In genomic region chr9:125407432-125407973, GRCh38 we compare ENCODE assay signal across 8 cellular contexts.
DNase-seq lines count a peak whose midpoint lies in the region; ATAC-seq, FAIRE-seq and TF ChIP-seq lines count a peak whose summit lies in the region.

No MANE protein-coding gene starts in this region.

- H3K9me3 Mint-ChIP-seq in activated naive CD4-positive, alpha-beta T cell treated with anti-CD3 and anti-CD28 coated beads, Interleukin-2, amount 50 U/mL, for 24 hours, result no peaks in the 10 kb centered on the region
- H3K9me3 Mint-ChIP-seq in activated naive CD8-positive, alpha-beta T cell treated with anti-CD3 and anti-CD28 coated beads, Interleukin-2, amount 10 ng/mL, durations not matched to agents 7 days and 5 days, result no peaks in the 10 kb centered on the region

- H3K9ac ChIP-seq in HepG2 (ENCODE audit: insufficient read depth, low read depth, low read length), result peak overlapping the region; percentile 57

- 10% methylated on average over 10 of the region's 17 CpGs for WGBS in HepG2 (ENCODE audit: low lambda C conversion rate)
- WGBS in aorta, 2 donors, result 36 to 45% methylated on average over 12 to 17 of the region's 17 CpGs

- no peak overlapping the region for H2AFZ ChIP-seq in HepG2 (ENCODE audit: low read length)

- no peak for TF ChIP-seq RAD21 in HepG2 (CRISPR knock-in tag; IDR thresholded peaks at IDR 0.05)

- peak overlapping the region; percentile 98 for H3K4me2 ChIP-seq in HepG2 (ENCODE audit: low read depth, low read length)

- TF ChIP-seq CTCF in HepG2 (CRISPR knock-in tag; IDR thresholded peaks at IDR 0.05), result no peak

- H3K4me1 ChIP-seq in HepG2 (ENCODE audit: insufficient read depth, low read length) (peaks cover 59% of the 10 kb centered on the region), aorta (ENCODE audit: control insufficient read depth in 1 of 2, insufficient read depth in 2 of 2, low read length in 2 of 2) (no peaks in the 10 kb centered on the region)

- no peaks in the 10 kb centered on the region for H4K20me1 ChIP-seq in HepG2 (ENCODE audit: insufficient read depth, low read length)

- no peaks in the 10 kb centered on the region for H3K36me3 Mint-ChIP-seq in activated naive CD4-positive, alpha-beta T cell treated with anti-CD3 and anti-CD28 coated beads, Interleukin-2, amount 50 U/mL, for 24 hours
- H3K36me3 Mint-ChIP-seq in activated naive CD8-positive, alpha-beta T cell treated with anti-CD3 and anti-CD28 coated beads, Interleukin-2, amount 10 ng/mL, durations not matched to agents 7 days and 5 days, result no peaks in the 10 kb centered on the region

- no peak for TF ChIP-seq POLR2A in HepG2 (IDR thresholded peaks at IDR 0.05; ENCODE audit: insufficient read depth in 1 of 2, low read depth in 2 of 2, low read length in 2 of 2)

- BruUV-seq in HepG2 (replicated peaks; lab: Mats Ljungman, UMichigan), result no TSS peak

- H3K27me3 Mint-ChIP-seq in activated naive CD4-positive, alpha-beta T cell treated with anti-CD3 and anti-CD28 coated beads, Interleukin-2, amount 50 U/mL, for 24 hours, result peaks cover 19% of the 10 kb centered on the region
- H3K27me3 Mint-ChIP-seq in activated naive CD8-positive, alpha-beta T cell treated with anti-CD3 and anti-CD28 coated beads, Interleukin-2, amount 10 ng/mL, durations not matched to agents 7 days and 5 days, result peaks cover 17% of the 10 kb centered on the region

- no peak for DNase-seq in activated naive CD4-positive, alpha-beta T cell treated with Interleukin-2 at 50 U/mL for 16 hours
- no peak for DNase-seq in activated naive CD8-positive, alpha-beta T cell treated with anti-CD3 and anti-CD28 coated beads, Interleukin-2, amount 10 ng/mL, durations not matched to agents 7 days and 5 days
- DNase-seq in HepG2 (ENCODE audit: low spot score) (no peak), aorta (peak in 1 of 2 donors; percentile 44), KBM-7 (no peak)

- no peaks in the 10 kb centered on the region for H3K79me2 ChIP-seq in HepG2 (ENCODE audit: insufficient read depth, low read length)

- H3K4me3 ChIP-seq in HepG2 (replicated peaks in 1 of 3; ENCODE audit: insufficient read depth in 1 of 3, low read depth in 2 of 3, low read length in 3 of 3) (peak overlapping the region; percentile 72 to 78 (median 78)), aorta (ENCODE audit: low read length in 2 of 2) (no peak overlapping the region)

- no peak for FAIRE-seq in HepG2 (lab: Jason Lieb, UNC)

- CTCF ChIA-PET in HepG2 (lab: Yijun Ruan, JAX; ENCODE audit: low intra/inter-chr PET ratio, low total read pairs), result interaction anchor here (0.9 kb wide), 1 partner anchor 224 kb away, joined by 3 read pairs; no protein-coding TSS in a partner anchor

- no peak for TF ChIP-seq EP300 in HepG2 (IDR thresholded peaks at IDR 0.05; ENCODE audit: low read depth in 2 of 2, low read length in 2 of 2)
- no peak for TF ChIP-seq EP300 in HepG2 (CRISPR knock-in tag; IDR thresholded peaks at IDR 0.05; ENCODE audit: borderline replicate concordance)

- H3K9me3 ChIP-seq in HepG2 (ENCODE audit: low read length), result no peaks in the 10 kb centered on the region
- H3K9me3 ChIP-seq in aorta (ENCODE audit: control insufficient read depth, low read length), result no peaks in the 10 kb centered on the region

- H3K36me3 ChIP-seq in HepG2 (replicated peaks in 1 of 2; ENCODE audit: control insufficient read depth in 1 of 2, insufficient read depth in 2 of 2, low read length in 2 of 2), result no peaks in the 10 kb centered on the region
- H3K36me3 ChIP-seq in aorta (ENCODE audit: control insufficient read depth in 1 of 2, insufficient read depth in 2 of 2, low read length in 1 of 2), result no peaks in the 10 kb centered on the region

- in situ Hi-C loops in HepG2 (cut with HindIII; ENCODE audit: extremely low pct_ligation_motif_present, low pct_unique_long_range_greater_than_20kb) (loop anchor here (5.0 to 10.0 kb wide), 3 partner anchors 225 to 987 kb away; no protein-coding TSS in a partner anchor), KBM-7 (cut with MboI; ENCODE audit: low pct_unique_long_range_greater_than_20kb, low sequenced_read_pairs) (loop anchor here (25.0 kb wide), 2 partner anchors 830 to 1080 kb away; no protein-coding TSS in a partner anchor)

- H3K4me3 Mint-ChIP-seq in activated naive CD4-positive, alpha-beta T cell treated with anti-CD3 and anti-CD28 coated beads, Interleukin-2, amount 50 U/mL, for 24 hours, result peak overlapping the region; percentile 73
- H3K4me3 Mint-ChIP-seq in activated naive CD8-positive, alpha-beta T cell treated with anti-CD3 and anti-CD28 coated beads, Interleukin-2, amount 10 ng/mL, durations not matched to agents 7 days and 5 days, result peak overlapping the region; percentile 64

- POLR2A ChIA-PET in activated naive CD8-positive, alpha-beta T cell treated with anti-CD3 and anti-CD28 coated beads, Interleukin-2, amount 10 ng/mL, durations not matched to agents 7 days and 5 days (lab: Charles Lee), result no interaction called here
- POLR2A ChIA-PET in HepG2 (lab: Yijun Ruan, JAX), result interaction anchor here (1.5 kb wide), 1 partner anchor 166 kb away, joined by 5 read pairs; the partner anchor contains the start of gene HSPA5

- peaks cover 11% of the 10 kb centered on the region for H3K4me1 Mint-ChIP-seq in activated naive CD4-positive, alpha-beta T cell treated with anti-CD3 and anti-CD28 coated beads, Interleukin-2, amount 50 U/mL, for 24 hours
- H3K4me1 Mint-ChIP-seq in activated naive CD8-positive, alpha-beta T cell treated with anti-CD3 and anti-CD28 coated beads, Interleukin-2, amount 10 ng/mL, durations not matched to agents 7 days and 5 days, result peaks cover 12% of the 10 kb centered on the region

- H3K27ac Mint-ChIP-seq in activated naive CD4-positive, alpha-beta T cell treated with anti-CD3 and anti-CD28 coated beads, Interleukin-2, amount 50 U/mL, for 24 hours, result no peak overlapping the region
- no peak overlapping the region for H3K27ac Mint-ChIP-seq in activated naive CD8-positive, alpha-beta T cell treated with anti-CD3 and anti-CD28 coated beads, Interleukin-2, amount 10 ng/mL, durations not matched to agents 7 days and 5 days

- H3K27ac ChIP-seq in HepG2 (ENCODE audit: extremely low read length, insufficient read depth, low read length) (no peak overlapping the region), aorta (ENCODE audit: low read depth in 1 of 2, low read length in 2 of 2) (no peak overlapping the region)

- peaks cover 0 to 34% of the 10 kb centered on the region in 2 experiments; a peak in 4 of 5 replicates for H3K27me3 ChIP-seq in HepG2 (ENCODE audit: control insufficient read depth in 1 of 2, insufficient read depth in 2 of 2, low read length in 2 of 2)
- no peaks in the 10 kb centered on the region for H3K27me3 ChIP-seq in aorta (ENCODE audit: control insufficient read depth in 1 of 2, insufficient read depth in 2 of 2, low read length in 1 of 2)

- intact Hi-C loops in HepG2 (cut with micrococcal nuclease; ENCODE audit: unreplicated experiment), result loop anchor here (5.0 kb wide), 1 partner anchor 140 kb away; no protein-coding TSS in a partner anchor
- intact Hi-C loops in aorta (cut with DNase I), result loop anchor here (5.0 kb wide), 3 partner anchors 225 to 990 kb away; no protein-coding TSS in a partner anchor

- ATAC-seq in activated naive CD8-positive, alpha-beta T cell treated with anti-CD3 and anti-CD28 coated beads, Interleukin-2, amount 10 ng/mL, durations not matched to agents 7 days and 5 days (ENCODE audit: low read depth), result no peak
- ATAC-seq in HepG2, result peak; percentile 11
- peak; percentile 2 for ATAC-seq in aorta (ENCODE audit: low FRiP score)
- no peak for ATAC-seq in HG02870 (IDR thresholded peaks at IDR 0.05; ENCODE audit: unreplicated experiment)
- no peak for ATAC-seq in HG03095 (IDR thresholded peaks at IDR 0.05; ENCODE audit: unreplicated experiment)

TF ChIP-seq in HepG2, 621 proteins besides CTCF, POLR2A, EP300 and RAD21 (continues in another document):
- TF ChIP-seq ZNF839 (CRISPR knock-in tag; IDR thresholded peaks at IDR 0.05; ENCODE audit: borderline replicate concordance) (no peak), ZNF296 (CRISPR knock-in tag; conservative IDR thresholded peaks at IDR 0.05) (no peak), NR0B2 (CRISPR knock-in tag; IDR thresholded peaks at IDR 0.05) (0 out of 2 replicates have a peak, but pooled peaks have one; percentile 8), THAP8 (CRISPR knock-in tag; IDR thresholded peaks at IDR 0.05; ENCODE audit: borderline replicate concordance) (0 out of 2 replicates have a peak, but pooled peaks have one; percentile 50), MAZ (IDR thresholded peaks at IDR 0.05; ENCODE audit: borderline replicate concordance, low read depth, low read length) (no peak), MAZ (CRISPR knock-in tag; IDR thresholded peaks at IDR 0.05; ENCODE audit: low read depth) (peak; percentile 24; the same call in 1 of the 2 replicates), ZNF124 (CRISPR knock-in tag; IDR thresholded peaks at IDR 0.05) (no peak), MED1 (CRISPR knock-in tag; IDR thresholded peaks at IDR 0.05) (0 out of 2 replicates have a peak, but pooled peaks have one; percentile 1), CSRNP1 (CRISPR knock-in tag; IDR thresholded peaks at IDR 0.05) (no peak), ZIK1 (CRISPR knock-in tag; IDR thresholded peaks at IDR 0.05; ENCODE audit: borderline replicate concordance, low read depth) (no peak)

Comparison
In these comparisons a context has a peak if more than half of its experiments do, and no peak if none do; other contexts are left out.
1. ATAC-seq: peak in HepG2 (single experiment) and aorta (single experiment); none in activated naive CD8-positive, alpha-beta T cell treated with anti-CD3 and anti-CD28 coated beads, Interleukin-2, amount 10 ng/mL, durations not matched to agents 7 days and 5 days (single experiment), HG02870 (single experiment) and HG03095 (single experiment).
2. H3K4me3 ChIP-seq: peak in HepG2 (3 of 3); none in aorta (0 of 2).